ENCODE assay signal across 17 cellular contexts in genomic region chr17:76149214-76149613, GRCh38. TPM values are rescaled to one million over a fixed set of nuclear protein-coding genes. Genes with fewer than 3 reads are reported as not detected.
"Had no signal": no experiment of that assay in that cellular context is flagged by ENCODE, and none has a peak within 500 bp of the region (broad histone marks: within the 10 kb centered on the region; RNA-seq: fewer than 3 reads in every experiment).

No MANE protein-coding gene starts in this region.

- H3K36me3 ChIP-seq: neural progenitor cell, pancreas, suprapubic skin had no signal

- H3K27me3 ChIP-seq: pancreas, suprapubic skin had no signal

- H3K27me3 Mint-ChIP-seq: activated CD4-positive, alpha-beta T cell treated with anti-CD3 and anti-CD28 coated beads, Interleukin-2, amount 10 ng/mL, durations not matched to agents 24 days and 14 days; type B pancreatic cell had no signal

- H3K27ac ChIP-seq: neural progenitor cell, pancreas, suprapubic skin had no signal

- H3K9ac ChIP-seq: neural progenitor cell, SK-N-SH had no signal

- DNase-seq: activated CD4-positive, alpha-beta T cell treated with anti-CD3 and anti-CD28 coated beads, Interleukin-2, amount 10 ng/mL, durations not matched to agents 24 days and 14 days; activated T-cell treated with anti-CD3 and anti-CD28 coated beads for 4 hours; foreskin melanocyte; mammary epithelial cell; pancreas; retina; SK-N-SH; small intestine; stimulated activated naive CD4-positive, alpha-beta T cell had no signal

- ATAC-seq: pancreas, WTC11 had no signal

- H3K9me3 Mint-ChIP-seq: activated CD4-positive, alpha-beta T cell treated with anti-CD3 and anti-CD28 coated beads, Interleukin-2, amount 10 ng/mL, durations not matched to agents 24 days and 14 days; activated T-helper 2 cell treated with anti-CD3 and anti-CD28 coated beads, Interferon-gamma antibody, Interleukin-2, Interleukin-4, amounts not matched to agents 10 μg/mL and 5 μg/mL and 100 μg/mL, durations not matched to agents 14 hours and 24 hours and 36 hours; neural progenitor cell; type B pancreatic cell; WTC11 had no signal

- H3K9me3 ChIP-seq: pancreas, SK-N-SH, suprapubic skin had no signal

- H3K4me3 Mint-ChIP-seq: activated CD4-positive, alpha-beta T cell treated with anti-CD3 and anti-CD28 coated beads, Interleukin-2, amount 10 ng/mL, durations not matched to agents 24 days and 14 days; neural progenitor cell; type B pancreatic cell; WTC11 had no signal

- H3K27ac Mint-ChIP-seq: activated CD4-positive, alpha-beta T cell treated with anti-CD3 and anti-CD28 coated beads, Interleukin-2, amount 10 ng/mL, durations not matched to agents 24 days and 14 days; neural progenitor cell; type B pancreatic cell; WTC11 had no signal

- H3K4me3 ChIP-seq: neural progenitor cell, pancreas, suprapubic skin had no signal

- H3K4me1 ChIP-seq: pancreas had no signal

- H2AFZ ChIP-seq: neural progenitor cell had no signal

- H3K36me3 Mint-ChIP-seq: type B pancreatic cell, WTC11 had no signal

- H3K4me2 ChIP-seq: neural progenitor cell, SK-N-SH had no signal

RNA-seq across cellular contexts. Expression of gene FOXJ1, which starts 8.2 kb away (rescaled TPM):
- total RNA-seq: cardiac septum, endothelial cell of umbilical vein, mammary epithelial cell, mucosa of gallbladder had no signal
- polyA plus RNA-seq: endothelial cell of umbilical vein, mammary epithelial cell, SK-N-SH had no signal
